13 cellular contexts compared by ENCODE assay signal in genomic region chr6:10099086-10099499, GRCh38.
A peak's percentile ranks its signal among the peaks of the same experiment; 100 is the strongest.
DNase-seq lines count a peak whose midpoint lies in the region; ATAC-seq and TF ChIP-seq lines count a peak whose summit lies in the region.
"Had no signal": no experiment of that assay in that cellular context is flagged by ENCODE, and none has a peak within 500 bp of the region (broad histone marks: within the 10 kb centered on the region; RNA-seq: fewer than 3 reads in every experiment).

No MANE protein-coding gene starts in this region.

- peaks cover 3% of the 10 kb centered on the region for H3K9me3 Mint-ChIP-seq in HFFc6

- DNase-seq in right cardiac atrium (peak in 2 of 3 donors; percentile 9 to 53), Right ventricle myocardium inferior (ENCODE audit: missing footprints) (no peak), adipocyte (ENCODE audit: low read depth) (no peak), left lung (peak in 1 of 2 donors; percentile 77), occipital lobe (lab: John Stamatoyannopoulos, UW) (no peak), SW 1271 (lab: John Stamatoyannopoulos, UW) (no peak), HFFc6 (no peak)
- no peak for DNase-seq in NK-92 treated with Interleukin-12 subunit alpha and Interleukin-12 subunit beta, amount 100 ng/mL, for 24 hours (lab: John Stamatoyannopoulos, UW)
- DNase-seq: NCI-H1092 treated with DMSO at 0.1 percent for 48 hours; stimulated activated naive CD4-positive, alpha-beta T cell had no signal

- H3K27me3 ChIP-seq in right cardiac atrium (ENCODE audit: control insufficient read depth, insufficient read depth) (no peaks in the 10 kb centered on the region), adipocyte (replicated peaks; ENCODE audit: control insufficient read depth, insufficient read depth, low read length) (no peaks in the 10 kb centered on the region), left lung (peaks cover 0 to 14% of the 10 kb centered on the region in 2 donors)

- H3K27me3 Mint-ChIP-seq in HFFc6 (ENCODE audit: insufficient read depth), result no peaks in the 10 kb centered on the region

- intact Hi-C loops in right cardiac atrium (cut with DNase I), result no loop called here
- intact Hi-C loops in Right ventricle myocardium inferior (cut with DNase I), result no loop called here
- intact Hi-C loops in left lung (cut with DNase I), result no loop called here

- H3K9ac ChIP-seq in adipocyte (ENCODE audit: low read length), result no peak overlapping the region

- peaks cover 2% of the 10 kb centered on the region; the same call in 1 of the 2 replicates for H3K36me3 Mint-ChIP-seq in HFFc6 (ENCODE audit: low read depth)

- WGBS in right cardiac atrium, result 28% methylated on average over 17 of the region's 17 CpGs

- no peak overlapping the region for H3K27ac Mint-ChIP-seq in HFFc6
- H3K27ac Mint-ChIP-seq: B cell; T-helper 1 cell treated with Interleukin-12 subunit alpha and Interleukin-12 subunit beta and Interleukin-4 antibody, amounts not matched to agents 30 μg/mL and 1 μg/mL, for 36 hours had no signal

- H3K36me3 ChIP-seq in adipocyte (ENCODE audit: control insufficient read depth, insufficient read depth, low read length, severe bottlenecking) (no peaks in the 10 kb centered on the region), left lung (no peaks in the 10 kb centered on the region)

- H3K4me3 ChIP-seq in right cardiac atrium (ENCODE audit: low read length) (peak overlapping the region; percentile 41), adipocyte (ENCODE audit: low read length) (peak overlapping the region; percentile 65), left lung (no peak overlapping the region)
- H3K4me3 ChIP-seq: coronary artery had no signal

- ATAC-seq in right cardiac atrium, result no peak
- ATAC-seq in Right ventricle myocardium inferior, result no peak
- peak; percentile 30 for ATAC-seq in left lung

- TF ChIP-seq CTCF in left lung (IDR thresholded peaks at IDR 0.05) (no peak), HFFc6 (IDR thresholded peaks at IDR 0.05) (no peak)

- peaks cover 12% of the 10 kb centered on the region for H3K4me1 Mint-ChIP-seq in HFFc6 (ENCODE audit: low read depth)
- H3K4me1 Mint-ChIP-seq: B cell had no signal

- H3K4me3 Mint-ChIP-seq in HFFc6, result no peak overlapping the region
- H3K4me3 Mint-ChIP-seq: B cell; T-helper 1 cell treated with Interleukin-12 subunit alpha and Interleukin-12 subunit beta and Interleukin-4 antibody, amounts not matched to agents 30 μg/mL and 1 μg/mL, for 36 hours had no signal

- H3K9me3 ChIP-seq in right cardiac atrium (ENCODE audit: control insufficient read depth, low read length) (no peaks in the 10 kb centered on the region), adipocyte (ENCODE audit: control insufficient read depth, low read length) (no peaks in the 10 kb centered on the region), left lung (no peaks in the 10 kb centered on the region)

- no peak overlapping the region for H3K27ac ChIP-seq in right cardiac atrium (ENCODE audit: low read length)
- H3K27ac ChIP-seq in left lung, result no peak overlapping the region
- H3K27ac ChIP-seq: coronary artery had no signal

- H3K4me1 ChIP-seq in right cardiac atrium (ENCODE audit: control insufficient read depth, insufficient read depth, low read length) (no peaks in the 10 kb centered on the region), adipocyte (ENCODE audit: control insufficient read depth, insufficient read depth, low read length) (peaks cover 6% of the 10 kb centered on the region), left lung (no peaks in the 10 kb centered on the region)

Comparison
In these comparisons a context has a peak if more than half of its experiments do, and no peak if none do; other contexts are left out.
1. DNase-seq: peak in right cardiac atrium (2 of 3); none in Right ventricle myocardium inferior (single experiment), adipocyte (single experiment), occipital lobe (single experiment), SW 1271 (0 of 2), HFFc6 (single experiment) and NK-92 treated with Interleukin-12 subunit alpha and Interleukin-12 subunit beta, amount 100 ng/mL, for 24 hours (single experiment).
2. H3K4me3 ChIP-seq: peak in right cardiac atrium (single experiment) and adipocyte (single experiment); none in left lung (0 of 2).